Comparison of ENCODE assay signal across 18 cellular contexts in the genomic region with DNA sequence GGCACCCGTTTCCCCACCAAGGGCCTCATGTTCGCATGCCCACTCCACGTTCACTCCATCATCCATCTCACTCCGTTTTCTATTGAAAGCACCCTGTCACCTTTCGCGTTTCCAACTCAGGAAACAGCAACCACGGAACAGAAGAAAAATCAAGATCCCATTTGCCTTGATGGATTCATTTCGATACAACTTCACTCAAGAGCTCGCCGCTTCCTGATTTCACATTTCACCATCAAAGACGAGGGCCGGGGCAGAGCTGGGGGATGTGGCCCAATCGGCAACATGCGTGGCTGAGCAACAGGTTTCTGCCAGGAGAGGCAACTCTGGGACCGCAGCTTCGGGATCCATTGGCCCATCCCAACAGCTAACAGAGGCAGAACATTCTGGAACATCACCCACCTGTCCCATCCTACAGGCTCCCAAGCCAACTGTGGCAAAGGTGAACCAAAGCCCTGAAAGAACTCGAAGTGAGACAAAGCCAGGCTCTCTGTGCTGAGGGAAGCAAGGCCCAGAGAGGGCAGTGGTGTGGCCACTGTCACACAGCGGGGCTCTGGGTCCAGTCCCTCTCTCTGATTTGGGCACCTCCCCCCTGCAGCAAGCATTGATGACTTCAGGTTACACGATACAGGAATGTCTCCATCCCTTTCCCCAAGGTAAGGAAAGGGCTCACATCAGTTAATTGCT. TPM values are rescaled to one million over a fixed set of nuclear protein-coding genes. Genes with fewer than 3 reads are reported as not detected.
DNase-seq lines count a peak whose midpoint lies in the region; ATAC-seq and TF ChIP-seq lines count a peak whose summit lies in the region.
"Had no signal": no experiment of that assay in that cellular context is flagged by ENCODE, and none has a peak within 500 bp of the region (broad histone marks: within the 10 kb centered on the region; RNA-seq: fewer than 3 reads in every experiment).

No MANE protein-coding gene starts in this region.

- peak overlapping the region; percentile 61 for H3K4me3 Mint-ChIP-seq in activated CD4-positive, alpha-beta T cell treated with anti-CD3 and anti-CD28 coated beads for 36 hours
- H3K4me3 Mint-ChIP-seq in activated CD4-positive, alpha-beta memory T cell treated with anti-CD3 and anti-CD28 coated beads for 36 hours = peak overlapping the region; percentile 74
- peak overlapping the region; percentile 57 for H3K4me3 Mint-ChIP-seq in central memory CD8-positive, alpha-beta T cell
- no peak overlapping the region for H3K4me3 Mint-ChIP-seq in CD14-positive monocyte

- H3K36me3 Mint-ChIP-seq in activated CD4-positive, alpha-beta T cell treated with anti-CD3 and anti-CD28 coated beads for 36 hours (ENCODE audit: low read depth) = peaks cover 85% of the 10 kb centered on the region
- peaks cover 74% of the 10 kb centered on the region for H3K36me3 Mint-ChIP-seq in activated CD4-positive, alpha-beta memory T cell treated with anti-CD3 and anti-CD28 coated beads for 36 hours
- peaks cover 4% of the 10 kb centered on the region for H3K36me3 Mint-ChIP-seq in central memory CD8-positive, alpha-beta T cell (ENCODE audit: insufficient read depth)
- H3K36me3 Mint-ChIP-seq in CD14-positive monocyte = peaks cover 0 to 4% of the 10 kb centered on the region in 2 donors

- CTCF ChIA-PET in activated CD4-positive, alpha-beta T cell treated with anti-CD3 and anti-CD28 coated beads for 36 hours (lab: Charles Lee) = interaction anchor here (0.7 to 6.1 kb wide), 5 partner anchors 11 to 46 kb away, joined by 3 to 64 read pairs (median 3); no protein-coding TSS in a partner anchor
- CTCF ChIA-PET in activated CD4-positive, alpha-beta memory T cell treated with anti-CD3 and anti-CD28 coated beads for 36 hours (lab: Charles Lee) = interaction anchor here (0.9 to 2.3 kb wide), 8 partner anchors 11 to 72 kb away, joined by 3 to 7 read pairs (median 5); no protein-coding TSS in a partner anchor
- CTCF ChIA-PET in RWPE1 (lab: Yijun Ruan, JAX) = interaction anchor here (0.6 kb wide), 1 partner anchor 89 kb away, joined by 5 read pairs; no protein-coding TSS in a partner anchor

- POLR2A ChIA-PET in activated CD4-positive, alpha-beta T cell treated with anti-CD3 and anti-CD28 coated beads for 36 hours (lab: Charles Lee) = interaction anchor here (0.7 to 3.1 kb wide), 15 partner anchors 11 to 95 kb away, joined by 3 to 16 read pairs (median 5); partner anchors contain the start of gene CD6
- POLR2A ChIA-PET in activated CD4-positive, alpha-beta memory T cell treated with anti-CD3 and anti-CD28 coated beads for 36 hours (lab: Charles Lee) = interaction anchor here (0.7 to 7.4 kb wide), 17 partner anchors 9 to 94 kb away, joined by 3 to 54 read pairs (median 4); partner anchors contain the start of gene CD6
- POLR2A ChIA-PET in RWPE1 (lab: Yijun Ruan, JAX; ENCODE audit: low non-redundant PET) = no interaction called here

- no peaks in the 10 kb centered on the region for H3K9me3 Mint-ChIP-seq in activated CD4-positive, alpha-beta T cell treated with anti-CD3 and anti-CD28 coated beads for 36 hours (ENCODE audit: low read depth)
- H3K9me3 Mint-ChIP-seq in activated CD4-positive, alpha-beta memory T cell treated with anti-CD3 and anti-CD28 coated beads for 36 hours = no peaks in the 10 kb centered on the region
- no peaks in the 10 kb centered on the region for H3K9me3 Mint-ChIP-seq in central memory CD8-positive, alpha-beta T cell
- peaks cover 0 to 3% (median 0%) of the 10 kb centered on the region in 7 donors for H3K9me3 Mint-ChIP-seq in CD14-positive monocyte

- peak; percentile 34 for ATAC-seq in activated CD4-positive, alpha-beta T cell treated with anti-CD3 and anti-CD28 coated beads for 36 hours
- no peak for ATAC-seq in central memory CD8-positive, alpha-beta T cell (replicated peaks; ENCODE audit: extremely low read depth, poor library complexity, severe bottlenecking)
- no peak for ATAC-seq in HG03469 (IDR thresholded peaks at IDR 0.05; ENCODE audit: unreplicated experiment)

- H3K4me1 Mint-ChIP-seq in activated CD4-positive, alpha-beta T cell treated with anti-CD3 and anti-CD28 coated beads for 36 hours = peaks cover 97% of the 10 kb centered on the region
- peaks cover 94% of the 10 kb centered on the region for H3K4me1 Mint-ChIP-seq in activated CD4-positive, alpha-beta memory T cell treated with anti-CD3 and anti-CD28 coated beads for 36 hours (ENCODE audit: low read depth)
- peaks cover 73% of the 10 kb centered on the region for H3K4me1 Mint-ChIP-seq in central memory CD8-positive, alpha-beta T cell
- H3K4me1 Mint-ChIP-seq in CD14-positive monocyte = peaks cover 63% of the 10 kb centered on the region

- TF ChIP-seq CTCF in RWPE1 (conservative IDR thresholded peaks at IDR 0.05; ENCODE audit: low read depth) = no peak
- no peak for TF ChIP-seq CTCF in CD14-positive monocyte (IDR thresholded peaks at IDR 0.05)

- intact Hi-C loops in activated CD4-positive, alpha-beta T cell treated with anti-CD3 and anti-CD28 coated beads for 36 hours (cut with DNase I, micrococcal nuclease) = no loop called here
- intact Hi-C loops in activated CD4-positive, alpha-beta memory T cell treated with anti-CD3 and anti-CD28 coated beads for 36 hours (cut with micrococcal nuclease) = no loop called here
- intact Hi-C loops in CD14-positive monocyte (cut with micrococcal nuclease) = loop anchor here in 1 of 2 donors (10.0 kb wide), 1 partner anchor 99 kb away; the partner anchor contains the start of gene VPS37C

- H3K27me3 Mint-ChIP-seq in activated CD4-positive, alpha-beta T cell treated with anti-CD3 and anti-CD28 coated beads for 36 hours = no peaks in the 10 kb centered on the region
- no peaks in the 10 kb centered on the region for H3K27me3 Mint-ChIP-seq in activated CD4-positive, alpha-beta memory T cell treated with anti-CD3 and anti-CD28 coated beads for 36 hours
- no peaks in the 10 kb centered on the region for H3K27me3 Mint-ChIP-seq in central memory CD8-positive, alpha-beta T cell
- peaks cover 0 to 6% (median 3%) of the 10 kb centered on the region in 3 donors for H3K27me3 Mint-ChIP-seq in CD14-positive monocyte (ENCODE audit: low read depth in 3 of 3)

- no peak overlapping the region for H3K27ac ChIP-seq in RWPE1
- H3K27ac ChIP-seq: right atrium auricular region, thyroid gland had no signal

- peak; percentile 83 for DNase-seq in activated CD4-positive, alpha-beta T cell treated with anti-CD3 and anti-CD28 coated beads for 36 hours
- DNase-seq in activated CD4-positive, alpha-beta T cell treated with anti-CD3 and anti-CD28 coated beads, Interleukin-2, amount 50 U/mL, for 1 hour = no peak
- peak; percentile 86 for DNase-seq in activated CD4-positive, alpha-beta memory T cell treated with anti-CD3 and anti-CD28 coated beads for 36 hours
- no peak for DNase-seq in central memory CD8-positive, alpha-beta T cell (ENCODE audit: low spot score in 2 of 2)
- DNase-seq in stimulated activated CD8-positive, alpha-beta memory T cell treated with anti-CD3 and anti-CD28 coated beads, Interleukin-4, amount 100 ng/mL, for 48 hours = peak; percentile 73
- DNase-seq in RWPE1 (ENCODE audit: low spot score) (no peak), CD14-positive monocyte (ENCODE audit: low spot score) (no peak)
- DNase-seq: 8988T, IMR-90, NCI-H1092 treated with DMSO at 0.1 percent for 48 hours, NCI-H510A treated with DMSO at 0.1 percent for 48 hours, RPMI8226, T-helper 9 cell, thyroid gland had no signal

- peak overlapping the region; percentile 89 for H3K27ac Mint-ChIP-seq in activated CD4-positive, alpha-beta T cell treated with anti-CD3 and anti-CD28 coated beads for 36 hours
- H3K27ac Mint-ChIP-seq in activated CD4-positive, alpha-beta memory T cell treated with anti-CD3 and anti-CD28 coated beads for 36 hours = peak overlapping the region; percentile 99
- peak overlapping the region; percentile 83 for H3K27ac Mint-ChIP-seq in central memory CD8-positive, alpha-beta T cell (ENCODE audit: low read depth)
- H3K27ac Mint-ChIP-seq in CD14-positive monocyte = peak overlapping the region in 1 of 7 donors; percentile 57

RNA-seq across cellular contexts. Expression of gene CD5, which starts 36.2 kb away (rescaled TPM):
- total RNA-seq in activated CD4-positive, alpha-beta T cell treated with anti-CD3 and anti-CD28 coated beads for 36 hours = 100 to 1,000 TPM; 298 to 399 TPM
- 100 to 1,000 TPM; 302 to 306 TPM for total RNA-seq in activated CD4-positive, alpha-beta memory T cell treated with anti-CD3 and anti-CD28 coated beads for 36 hours
- polyA plus RNA-seq in CD14-positive monocyte = under 1 TPM; 0.34 to 0.61 TPM
- total RNA-seq: endothelial cell of umbilical vein, IMR-90, kidney epithelial cell had no signal
- polyA plus RNA-seq: endothelial cell of umbilical vein, IMR-90 had no signal

Comparison
In these comparisons a context has a peak if more than half of its experiments do, and no peak if none do; other contexts are left out.
1. DNase-seq: peak in activated CD4-positive, alpha-beta T cell treated with anti-CD3 and anti-CD28 coated beads for 36 hours (single experiment), activated CD4-positive, alpha-beta memory T cell treated with anti-CD3 and anti-CD28 coated beads for 36 hours (single experiment) and stimulated activated CD8-positive, alpha-beta memory T cell treated with anti-CD3 and anti-CD28 coated beads, Interleukin-4, amount 100 ng/mL, for 48 hours (single experiment); none in activated CD4-positive, alpha-beta T cell treated with anti-CD3 and anti-CD28 coated beads, Interleukin-2, amount 50 U/mL, for 1 hour (single experiment), central memory CD8-positive, alpha-beta T cell (0 of 2), RWPE1 (single experiment) and CD14-positive monocyte (single experiment).
2. H3K4me3 Mint-ChIP-seq: peak in activated CD4-positive, alpha-beta T cell treated with anti-CD3 and anti-CD28 coated beads for 36 hours (single experiment), activated CD4-positive, alpha-beta memory T cell treated with anti-CD3 and anti-CD28 coated beads for 36 hours (single experiment) and central memory CD8-positive, alpha-beta T cell (single experiment); none in CD14-positive monocyte (0 of 2).